11 cellular contexts compared by ENCODE assay signal in genomic region chr22:40180403-40180802, GRCh38. TPM values are rescaled to one million over a fixed set of nuclear protein-coding genes. Genes with fewer than 3 reads are reported as not detected.
A peak's percentile ranks its signal among the peaks of the same experiment; 100 is the strongest.
DNase-seq lines count a peak whose midpoint lies in the region; ATAC-seq and TF ChIP-seq lines count a peak whose summit lies in the region.
"Had no signal": no experiment of that assay in that cellular context is flagged by ENCODE, and none has a peak within 500 bp of the region (broad histone marks: within the 10 kb centered on the region; RNA-seq: fewer than 3 reads in every experiment).

No MANE protein-coding gene starts in this region.

- no peak for TF ChIP-seq CTCF in esophagus muscularis mucosa (IDR thresholded peaks at IDR 0.05)
- TF ChIP-seq CTCF in gastrocnemius medialis (IDR thresholded peaks at IDR 0.05 in 4 of 5, conservative IDR thresholded peaks at IDR 0.05 in 1 of 5): no peak

- no peak for ATAC-seq in gastrocnemius medialis
- ATAC-seq: pancreas had no signal

- H3K4me3 ChIP-seq in SK-N-MC (peak overlapping the region; percentile 93), esophagus muscularis mucosa (peak overlapping the region in 3 of 4 donors; percentile 15 to 68 (median 64)), gastrocnemius medialis (peak overlapping the region in 1 of 4 donors; percentile 11)

- H3K27me3 ChIP-seq in esophagus muscularis mucosa (no peaks in the 10 kb centered on the region), gastrocnemius medialis (no peaks in the 10 kb centered on the region)
- H3K27me3 ChIP-seq: pancreas had no signal

- H3K36me3 ChIP-seq in SK-N-MC (ENCODE audit: insufficient read depth, low read length) (no peaks in the 10 kb centered on the region), esophagus muscularis mucosa (no peaks in the 10 kb centered on the region), gastrocnemius medialis (no peaks in the 10 kb centered on the region)
- H3K36me3 ChIP-seq: pancreas had no signal

- intact Hi-C loops in esophagus muscularis mucosa (cut with DNase I): loop anchor here (5.0 to 10.0 kb wide), 2 partner anchors 94 to 138 kb away; no protein-coding TSS in a partner anchor
- intact Hi-C loops in gastrocnemius medialis (cut with DNase I; ENCODE audit: low total_unique reads): no loop called here

- 50% methylated on average over 4 of the region's 4 CpGs for WGBS in esophagus muscularis mucosa

- no peak for TF ChIP-seq POLR2A in esophagus muscularis mucosa (IDR thresholded peaks at IDR 0.05; ENCODE audit: low read depth)
- TF ChIP-seq POLR2A in gastrocnemius medialis (IDR thresholded peaks at IDR 0.05): no peak

- no peak for TF ChIP-seq EP300 in esophagus muscularis mucosa (IDR thresholded peaks at IDR 0.05)

- no peaks in the 10 kb centered on the region for H3K9me3 ChIP-seq in SK-N-MC (ENCODE audit: low read depth, low read length)
- H3K9me3 ChIP-seq in esophagus muscularis mucosa: no peaks in the 10 kb centered on the region
- no peaks in the 10 kb centered on the region for H3K9me3 ChIP-seq in gastrocnemius medialis
- H3K9me3 ChIP-seq: pancreas had no signal

- in situ Hi-C loops in gastrocnemius medialis (cut with MboI; ENCODE audit: low sequenced_read_pairs in 4 of 4): no loop called here

- H3K9ac ChIP-seq in SK-N-MC (ENCODE audit: insufficient read length): peak overlapping the region; percentile 100

- peaks cover 65 to 84% (median 81%) of the 10 kb centered on the region in 4 donors for H3K4me1 ChIP-seq in esophagus muscularis mucosa
- peaks cover 84 to 89% of the 10 kb centered on the region in 2 donors for H3K4me1 ChIP-seq in gastrocnemius medialis

- DNase-seq in DMS 273 (lab: John Stamatoyannopoulos, UW; ENCODE audit: unreplicated experiment) (peak; percentile 16), DMS 273 treated with DMSO at 0.1 percent for 48 hours (lab: John Stamatoyannopoulos, UW) (no peak), SK-N-MC (ENCODE audit: low read depth, low spot score) (no peak), esophagus muscularis mucosa (ENCODE audit: extremely low spot score) (no peak), gastrocnemius medialis (no peak), NCI-H446 treated with DMSO at 0.1 percent for 48 hours (lab: John Stamatoyannopoulos, UW) (no peak), NCI-H524 (lab: John Stamatoyannopoulos, UW) (no peak)
- DNase-seq in stimulated activated CD4-positive, alpha-beta T cell treated with anti-CD3 and anti-CD28 coated beads, Interleukin-2, amount 100 ng/mL, for 48 hours: no peak
- DNase-seq: activated CD4-positive, alpha-beta T cell treated with anti-CD3 and anti-CD28 coated beads, Interleukin-2, amount 50 U/mL, for 48 hours; NCI-H2171 treated with DMSO at 0.1 percent for 48 hours; pancreas had no signal

- H3K27ac ChIP-seq in SK-N-MC: peak overlapping the region; percentile 96; the same call in 1 of the 2 replicates
- H3K27ac ChIP-seq in esophagus muscularis mucosa (replicated peaks in 1 of 4): peak overlapping the region in 3 of 4 donors; percentile 73 to 83 (median 77)
- peak overlapping the region; percentile 17 to 91 (median 88) for H3K27ac ChIP-seq in gastrocnemius medialis

RNA-seq across cellular contexts. Expression of gene TNRC6B, which starts 2.7 kb away (rescaled TPM):
- total RNA-seq in esophagus muscularis mucosa (10 to 100 TPM; 34.5 to 57.0 (median 45.4) TPM), gastrocnemius medialis (10 to 100 TPM; 31.9 to 76.7 (median 57.0) TPM)
